13 cellular contexts compared by ENCODE assay signal in genomic region chr7:2728309-2729042, GRCh38. TPM values are rescaled to one million over a fixed set of nuclear protein-coding genes. Genes with fewer than 3 reads are reported as not detected.
DNase-seq lines count a peak whose midpoint lies in the region; ATAC-seq and TF ChIP-seq lines count a peak whose summit lies in the region.
"Had no signal": no experiment of that assay in that cellular context is flagged by ENCODE, and none has a peak within 500 bp of the region (broad histone marks: within the 10 kb centered on the region; RNA-seq: fewer than 3 reads in every experiment).

No MANE protein-coding gene starts in this region.

- H3K4me3 Mint-ChIP-seq in HFFc6: peak overlapping the region; percentile 73
- H3K4me3 Mint-ChIP-seq in activated B cell treated with CpG ODN at 0.5 μM for 24 hours: no peak overlapping the region
- H3K4me3 Mint-ChIP-seq: activated T-helper 17 cell treated with anti-CD3 and anti-CD28 coated beads, Interleukin-2, amount 50 U/mL, for 72 hours had no signal

- WGBS in smooth muscle cell (ENCODE audit: low lambda C conversion rate): 84% methylated on average over 15 of the region's 15 CpGs

- no peaks in the 10 kb centered on the region for H3K36me3 ChIP-seq in smooth muscle cell (ENCODE audit: low read depth)

- H3K9me3 ChIP-seq in smooth muscle cell (replicated peaks; ENCODE audit: low read depth): no peaks in the 10 kb centered on the region

- peaks cover 6% of the 10 kb centered on the region for H3F3A ChIP-seq in smooth muscle cell (ENCODE audit: low read depth)

- H3K36me3 Mint-ChIP-seq in HFFc6 (ENCODE audit: low read depth) (peaks cover 56% of the 10 kb centered on the region), activated B cell treated with CpG ODN at 0.5 μM for 24 hours (ENCODE audit: low read depth) (peaks cover 72% of the 10 kb centered on the region)

- H3K4me1 Mint-ChIP-seq in HFFc6 (ENCODE audit: low read depth) (peaks cover 31% of the 10 kb centered on the region), activated B cell treated with CpG ODN at 0.5 μM for 24 hours (peaks cover 12% of the 10 kb centered on the region)
- H3K4me1 Mint-ChIP-seq: activated T-helper 17 cell treated with anti-CD3 and anti-CD28 coated beads, Interleukin-2, amount 50 U/mL, for 72 hours had no signal

- H3K4me1 ChIP-seq in smooth muscle cell (ENCODE audit: low read depth): no peaks in the 10 kb centered on the region

- H3K27ac Mint-ChIP-seq in HFFc6: peak overlapping the region; percentile 77
- no peak overlapping the region for H3K27ac Mint-ChIP-seq in activated B cell treated with CpG ODN at 0.5 μM for 24 hours
- H3K27ac Mint-ChIP-seq: activated T-helper 17 cell treated with anti-CD3 and anti-CD28 coated beads, Interleukin-2, amount 50 U/mL, for 72 hours had no signal

- no peak overlapping the region for H3K4me2 ChIP-seq in smooth muscle cell

- H3K27ac ChIP-seq in layer of hippocampus (ENCODE audit: low read depth, low read length) (peak overlapping the region; percentile 60), smooth muscle cell (ENCODE audit: low read depth) (peak overlapping the region; percentile 25)

- CTCF ChIA-PET in activated B cell treated with CpG ODN at 0.5 μM for 24 hours (lab: Charles Lee): no interaction called here

- ATAC-seq in activated B cell treated with CpG ODN at 0.5 μM for 24 hours (ENCODE audit: low read depth) (no peak), GM19395 (IDR thresholded peaks at IDR 0.05; ENCODE audit: unreplicated experiment) (no peak)
- ATAC-seq: activated T-helper 17 cell treated with anti-CD3 and anti-CD28 coated beads, Interleukin-2, amount 50 U/mL, for 72 hours had no signal

- H3K4me3 ChIP-seq in smooth muscle cell: no peak overlapping the region

- H3K9me3 Mint-ChIP-seq in HFFc6: 0 out of 2 replicates have a peak, but pooled peaks cover 4% of the 10 kb centered on the region
- H3K9me3 Mint-ChIP-seq in activated B cell treated with CpG ODN at 0.5 μM for 24 hours: no peaks in the 10 kb centered on the region
- H3K9me3 Mint-ChIP-seq: activated T-helper 17 cell treated with anti-CD3 and anti-CD28 coated beads, Interleukin-2, amount 50 U/mL, for 72 hours had no signal

- H2AFZ ChIP-seq in smooth muscle cell (ENCODE audit: low read depth): no peak overlapping the region

- DNase-seq in HFFc6: peak; percentile 10
- peak; percentile 2 for DNase-seq in activated B cell treated with CpG ODN at 0.5 μM for 24 hours
- DNase-seq in smooth muscle cell (lab: John Stamatoyannopoulos, UW; ENCODE audit: unreplicated experiment): no peak
- DNase-seq in NCI-H446 (lab: John Stamatoyannopoulos, UW): no peak
- DNase-seq in DMS 273 treated with DMSO at 0.1 percent for 48 hours (lab: John Stamatoyannopoulos, UW): no peak
- DNase-seq in H4 (ENCODE audit: low spot score): no peak
- DNase-seq: activated CD4-positive, alpha-beta T cell treated with anti-CD3 and anti-CD28 coated beads for 48 hours; NCI-H510A treated with DMSO at 0.1 percent for 48 hours had no signal

- no peaks in the 10 kb centered on the region for H3K27me3 ChIP-seq in layer of hippocampus (ENCODE audit: control insufficient read depth, insufficient read depth, low read length)
- no peaks in the 10 kb centered on the region for H3K27me3 ChIP-seq in smooth muscle cell (ENCODE audit: low read depth)

- H3K27me3 Mint-ChIP-seq in HFFc6 (ENCODE audit: insufficient read depth): no peaks in the 10 kb centered on the region; the same call in none of the 2 replicates
- H3K27me3 Mint-ChIP-seq in activated B cell treated with CpG ODN at 0.5 μM for 24 hours: no peaks in the 10 kb centered on the region
- H3K27me3 Mint-ChIP-seq: activated T-helper 17 cell treated with anti-CD3 and anti-CD28 coated beads, Interleukin-2, amount 50 U/mL, for 72 hours had no signal

- POLR2A ChIA-PET in activated B cell treated with CpG ODN at 0.5 μM for 24 hours (lab: Charles Lee): interaction anchor here (1.8 kb wide), 1 partner anchor 19 kb away, joined by 4 read pairs; no protein-coding TSS in a partner anchor

- TF ChIP-seq CTCF in HFFc6 (IDR thresholded peaks at IDR 0.05) (no peak), activated B cell treated with CpG ODN at 0.5 μM for 24 hours (IDR thresholded peaks at IDR 0.05) (no peak), smooth muscle cell (IDR thresholded peaks at IDR 0.05; ENCODE audit: borderline replicate concordance, insufficient read depth, poor library complexity, severe bottlenecking) (no peak)

- H3K79me2 ChIP-seq in smooth muscle cell (ENCODE audit: low read depth): peaks cover 8% of the 10 kb centered on the region

- peaks cover 7% of the 10 kb centered on the region for H4K20me1 ChIP-seq in smooth muscle cell (ENCODE audit: low read depth)

- H3K9ac ChIP-seq in smooth muscle cell (ENCODE audit: low read depth): no peak overlapping the region

- intact Hi-C loops in activated B cell treated with CpG ODN at 0.5 μM for 24 hours (cut with micrococcal nuclease): no loop called here

RNA-seq across cellular contexts. Expression of gene AMZ1, which starts 40.5 kb away (rescaled TPM):
- total RNA-seq in HFFc6 (2021; fragmentation: NEBNext Ultra II Directional; extraction: Animal tissue kit (Norgen Biotek cat#: 25700)): 10 to 100 TPM in 2 of 6 experiments, 1 to 10 TPM in 4; 6.2 to 11.3 (median 7.8) TPM
- total RNA-seq in activated B cell treated with CpG ODN at 0.5 μM for 24 hours (5.9 and 8.3 TPM in 2 replicates), smooth muscle cell (1.1 and 1.4 TPM in 2 replicates)
- polyA plus RNA-seq in smooth muscle cell: 0.63 and 2.4 TPM in 2 replicates
- not detected in 2 replicates for total RNA-seq in H4 (2014; rRNA removed; shearing (Covaris generic))
- total RNA-seq: bronchial epithelial cell, G401 had no signal

Comparison
In these comparisons a context has a peak if more than half of its experiments do, and no peak if none do; other contexts are left out.
1. DNase-seq: peak in HFFc6 (single experiment) and activated B cell treated with CpG ODN at 0.5 μM for 24 hours (single experiment); none in smooth muscle cell (single experiment), NCI-H446 (0 of 2), DMS 273 treated with DMSO at 0.1 percent for 48 hours (single experiment) and H4 (single experiment).